16 cellular contexts compared by ENCODE assay signal in genomic region chr2:197495433-197496134, GRCh38. TPM values are rescaled to one million over a fixed set of nuclear protein-coding genes. Genes with fewer than 3 reads are reported as not detected.
DNase-seq lines count a peak whose midpoint lies in the region; ATAC-seq lines count a peak whose summit lies in the region.
"Had no signal": no experiment of that assay in that cellular context is flagged by ENCODE, and none has a peak within 500 bp of the region (broad histone marks: within the 10 kb centered on the region; RNA-seq: fewer than 3 reads in every experiment).

No MANE protein-coding gene starts in this region.

- peaks cover 82% of the 10 kb centered on the region for H3K36me3 ChIP-seq in HUES48 (ENCODE audit: control insufficient read depth, insufficient read depth, low read length)

- ATAC-seq in activated T-cell treated with anti-CD3 and anti-CD28 coated beads, Interleukin-2, amount 50 U/mL, for 4 hours, result no peak
- no peak for ATAC-seq in activated T-helper 17 cell treated with anti-CD3 and anti-CD28 coated beads, Interleukin-2, amount 50 U/mL, for 72 hours (replicated peaks)
- ATAC-seq in naive thymus-derived CD8-positive, alpha-beta T cell, result no peak
- ATAC-seq in GM18502 (IDR thresholded peaks at IDR 0.05; ENCODE audit: poor library complexity, unreplicated experiment) (no peak), HG03175 (IDR thresholded peaks at IDR 0.05; ENCODE audit: unreplicated experiment) (no peak), GM19452 (IDR thresholded peaks at IDR 0.05; ENCODE audit: unreplicated experiment) (no peak)
- ATAC-seq: gastrocnemius medialis, mucosa of descending colon, psoas muscle had no signal

- H3K4me1 Mint-ChIP-seq in activated T-cell treated with anti-CD3 and anti-CD28 coated beads, Interleukin-2, amount 50 U/mL, for 4 hours (ENCODE audit: low read depth), result peaks cover 43% of the 10 kb centered on the region
- H3K4me1 Mint-ChIP-seq in activated T-helper 17 cell treated with anti-CD3 and anti-CD28 coated beads, Interleukin-2, amount 50 U/mL, for 72 hours, result peaks cover 13% of the 10 kb centered on the region
- peaks cover 15 to 48% (median 36%) of the 10 kb centered on the region in 4 donors for H3K4me1 Mint-ChIP-seq in naive thymus-derived CD8-positive, alpha-beta T cell

- peak overlapping the region; percentile 89 for H3K4me3 Mint-ChIP-seq in activated T-cell treated with anti-CD3 and anti-CD28 coated beads, Interleukin-2, amount 50 U/mL, for 4 hours
- peak overlapping the region; percentile 98 for H3K4me3 Mint-ChIP-seq in activated T-helper 17 cell treated with anti-CD3 and anti-CD28 coated beads, Interleukin-2, amount 50 U/mL, for 72 hours
- H3K4me3 Mint-ChIP-seq in naive thymus-derived CD8-positive, alpha-beta T cell, result peak overlapping the region in 2 of 10 donors; percentile 14 to 95

- peaks cover 16% of the 10 kb centered on the region for H3K4me1 ChIP-seq in HUES48 (ENCODE audit: control insufficient read depth, insufficient read depth, low read length)

- DNase-seq in activated T-cell treated with anti-CD3 and anti-CD28 coated beads, Interleukin-2, amount 50 U/mL, for 4 hours, result no peak
- DNase-seq in activated T-cell treated with anti-CD3 and anti-CD28 coated beads, Interleukin-2, amount 50 U/mL, for 48 hours, result no peak
- no peak for DNase-seq in naive thymus-derived CD8-positive, alpha-beta T cell
- DNase-seq: gastrocnemius medialis, mucosa of descending colon, NCI-H2081 treated with DMSO at 0.1 percent for 48 hours, NCI-H748 treated with DMSO at 0.1 percent for 48 hours, psoas muscle, SHP77 treated with DMSO at 0.1 percent for 48 hours, upper lobe of left lung had no signal

- peak overlapping the region; percentile 37; the same call in 1 of the 2 replicates for H3K9ac ChIP-seq in HUES48 (ENCODE audit: low read depth, low read length)

- no peaks in the 10 kb centered on the region for H3K9me3 Mint-ChIP-seq in activated T-cell treated with anti-CD3 and anti-CD28 coated beads, Interleukin-2, amount 50 U/mL, for 4 hours
- no peaks in the 10 kb centered on the region for H3K9me3 Mint-ChIP-seq in activated T-helper 17 cell treated with anti-CD3 and anti-CD28 coated beads, Interleukin-2, amount 50 U/mL, for 72 hours
- no peaks in the 10 kb centered on the region for H3K9me3 Mint-ChIP-seq in naive thymus-derived CD8-positive, alpha-beta T cell

- no peaks in the 10 kb centered on the region for H3K27me3 ChIP-seq in HUES48 (ENCODE audit: control insufficient read depth, insufficient read depth, low read length)
- H3K27me3 ChIP-seq: cardiac muscle cell, gastrocnemius medialis, upper lobe of left lung had no signal

- no peaks in the 10 kb centered on the region for H3K9me3 ChIP-seq in HUES48 (ENCODE audit: control insufficient read depth, insufficient read depth, low read length)
- H3K9me3 ChIP-seq: gastrocnemius medialis, mucosa of descending colon, psoas muscle, upper lobe of left lung had no signal

- POLR2A ChIA-PET in naive thymus-derived CD8-positive, alpha-beta T cell (lab: Charles Lee), result interaction anchor here (0.6 to 1.7 kb wide), 3 partner anchors 60 to 696 kb away, joined by 3 to 6 read pairs (median 5); partner anchors contain the start of genes GTF3C3, MARS2 and SF3B1

- no peaks in the 10 kb centered on the region for H3K27me3 Mint-ChIP-seq in activated T-cell treated with anti-CD3 and anti-CD28 coated beads, Interleukin-2, amount 50 U/mL, for 4 hours (ENCODE audit: low read depth)
- no peaks in the 10 kb centered on the region for H3K27me3 Mint-ChIP-seq in activated T-helper 17 cell treated with anti-CD3 and anti-CD28 coated beads, Interleukin-2, amount 50 U/mL, for 72 hours
- no peaks in the 10 kb centered on the region for H3K27me3 Mint-ChIP-seq in naive thymus-derived CD8-positive, alpha-beta T cell

- peak overlapping the region; percentile 28 for H3K27ac Mint-ChIP-seq in activated T-helper 17 cell treated with anti-CD3 and anti-CD28 coated beads, Interleukin-2, amount 50 U/mL, for 72 hours
- peak overlapping the region in 6 of 10 donors; percentile 30 to 98 (median 73) for H3K27ac Mint-ChIP-seq in naive thymus-derived CD8-positive, alpha-beta T cell

- peak overlapping the region; percentile 88; the same call in 1 of the 2 replicates for H3K4me3 ChIP-seq in HUES48 (ENCODE audit: low read depth, low read length)
- H3K4me3 ChIP-seq: cardiac muscle cell, gastrocnemius medialis, mucosa of descending colon, upper lobe of left lung had no signal

- H3K27ac ChIP-seq in HUES48 (ENCODE audit: low read depth, low read length), result no peak overlapping the region
- H3K27ac ChIP-seq: cardiac muscle cell, psoas muscle, upper lobe of left lung had no signal

- H3K36me3 Mint-ChIP-seq in activated T-cell treated with anti-CD3 and anti-CD28 coated beads, Interleukin-2, amount 50 U/mL, for 4 hours (ENCODE audit: insufficient read depth), result peaks cover 57% of the 10 kb centered on the region
- H3K36me3 Mint-ChIP-seq in activated T-helper 17 cell treated with anti-CD3 and anti-CD28 coated beads, Interleukin-2, amount 50 U/mL, for 72 hours (ENCODE audit: low read depth), result peaks cover 94% of the 10 kb centered on the region
- peaks cover 4 to 73% (median 29%) of the 10 kb centered on the region in 3 donors for H3K36me3 Mint-ChIP-seq in naive thymus-derived CD8-positive, alpha-beta T cell

RNA-seq across cellular contexts. Expression of gene HSPD1, which starts 4.1 kb away (rescaled TPM):
- total RNA-seq in activated T-cell treated with anti-CD3 and anti-CD28 coated beads, Interleukin-2, amount 50 U/mL, for 4 hours, result 1,000 to 10,000 TPM; 1,165 to 1,393 (median 1,366) TPM
- 100 to 1,000 TPM; 344 to 822 TPM for total RNA-seq in activated T-helper 17 cell treated with anti-CD3 and anti-CD28 coated beads, Interleukin-2, amount 50 U/mL, for 72 hours
- total RNA-seq in naive thymus-derived CD8-positive, alpha-beta T cell, result 100 to 1,000 TPM; 138 to 140 TPM
- polyA plus RNA-seq in naive thymus-derived CD8-positive, alpha-beta T cell, result 100 to 1,000 TPM; 101 to 134 (median 128) TPM

RNA-seq across cellular contexts. Expression of gene HSPE1, which starts 4.6 kb away (rescaled TPM):
- 100 to 1,000 TPM; 452 to 521 (median 492) TPM for total RNA-seq in activated T-cell treated with anti-CD3 and anti-CD28 coated beads, Interleukin-2, amount 50 U/mL, for 4 hours
- 100 to 1,000 TPM; 151 to 313 TPM for total RNA-seq in activated T-helper 17 cell treated with anti-CD3 and anti-CD28 coated beads, Interleukin-2, amount 50 U/mL, for 72 hours
- total RNA-seq in naive thymus-derived CD8-positive, alpha-beta T cell, result 10 to 100 TPM; 62.9 to 65.8 TPM
- polyA plus RNA-seq in naive thymus-derived CD8-positive, alpha-beta T cell, result 100 to 1,000 TPM; 154 to 181 (median 172) TPM

RNA-seq across cellular contexts. Expression of gene MOB4, which starts 20.3 kb away (rescaled TPM):
- total RNA-seq in activated T-cell treated with anti-CD3 and anti-CD28 coated beads, Interleukin-2, amount 50 U/mL, for 4 hours, result 10 to 100 TPM; 23.5 to 28.1 (median 23.8) TPM
- 10 to 100 TPM; 13.4 to 20.1 TPM for total RNA-seq in activated T-helper 17 cell treated with anti-CD3 and anti-CD28 coated beads, Interleukin-2, amount 50 U/mL, for 72 hours
- total RNA-seq in naive thymus-derived CD8-positive, alpha-beta T cell, result 10 to 100 TPM; 24.0 to 26.1 TPM
- 10 to 100 TPM; 19.4 to 29.1 (median 23.6) TPM for polyA plus RNA-seq in naive thymus-derived CD8-positive, alpha-beta T cell

RNA-seq across cellular contexts. Expression of gene COQ10B, which starts 42.2 kb away (rescaled TPM):
- 10 to 100 TPM; 32.3 to 34.6 (median 32.7) TPM for total RNA-seq in activated T-cell treated with anti-CD3 and anti-CD28 coated beads, Interleukin-2, amount 50 U/mL, for 4 hours
- 10 to 100 TPM; 15.8 to 20.1 TPM for total RNA-seq in activated T-helper 17 cell treated with anti-CD3 and anti-CD28 coated beads, Interleukin-2, amount 50 U/mL, for 72 hours
- 10 to 100 TPM; 33.2 to 35.1 TPM for total RNA-seq in naive thymus-derived CD8-positive, alpha-beta T cell
- 10 to 100 TPM; 30.0 to 43.4 (median 39.4) TPM for polyA plus RNA-seq in naive thymus-derived CD8-positive, alpha-beta T cell
